9 cellular contexts compared by ENCODE assay signal in the genomic region with DNA sequence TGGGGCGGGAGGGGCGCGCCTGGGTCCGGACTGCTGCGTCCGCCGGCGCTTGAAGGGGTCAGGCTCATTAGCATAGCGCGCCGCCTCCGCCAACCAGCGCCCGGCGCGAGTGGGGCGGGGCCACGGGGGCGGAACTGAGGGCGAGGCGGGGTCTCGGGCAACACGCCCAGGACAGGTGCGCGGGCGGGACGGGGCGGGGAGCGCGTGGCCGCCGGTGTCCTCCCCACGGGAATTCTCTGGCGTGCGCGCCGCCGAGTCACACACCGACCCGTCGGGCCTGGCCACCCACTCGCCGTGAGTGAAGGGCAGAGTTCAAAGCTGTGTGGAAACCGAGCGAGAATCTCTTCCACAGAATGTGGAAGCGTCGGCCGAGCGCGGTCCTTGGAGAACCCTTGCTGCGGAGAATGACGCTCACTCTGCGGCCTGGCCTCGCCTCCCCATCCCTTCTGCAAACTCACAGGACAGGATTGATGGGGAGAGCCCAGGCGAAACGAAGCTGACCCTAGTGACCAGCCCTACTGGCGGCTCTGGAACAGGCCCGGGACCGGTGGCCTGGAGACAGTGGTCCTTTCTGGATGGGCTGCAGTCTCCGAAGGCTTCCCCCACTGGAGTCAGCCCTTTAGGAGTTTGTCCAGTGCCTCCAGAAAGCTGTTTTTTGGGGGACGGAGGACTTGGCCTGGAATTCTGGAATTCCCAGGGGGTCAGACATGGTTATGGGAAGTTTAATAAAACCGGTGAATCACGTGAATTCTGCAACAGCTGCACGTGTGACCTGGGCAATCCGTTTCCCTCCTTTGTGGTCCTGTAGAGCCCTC. TPM values are rescaled to one million over a fixed set of nuclear protein-coding genes. Genes with fewer than 3 reads are reported as not detected.
DNase-seq lines count a peak whose midpoint lies in the region; ATAC-seq and TF ChIP-seq lines count a peak whose summit lies in the region.
"Had no signal": no experiment of that assay in that cellular context is flagged by ENCODE, and none has a peak within 500 bp of the region (broad histone marks: within the 10 kb centered on the region; RNA-seq: fewer than 3 reads in every experiment).

A gene (minus strand): TSS at position 69 of the 815 bp plus-strand sequence. CDS start 101 bp downstream, outside the sequence.

- peaks cover 5% of the 10 kb centered on the region for H3F3A ChIP-seq in SK-N-SH (replicated peaks; ENCODE audit: insufficient read depth)

- peak within 1 kb of the TSS; percentile 75 for H3K4me3 Mint-ChIP-seq in activated naive CD8-positive, alpha-beta T cell

- no peak for TF ChIP-seq EP300 in SK-N-SH (IDR thresholded peaks at IDR 0.05; ENCODE audit: borderline replicate concordance in 1 of 2, low read depth in 1 of 2, low read length in 1 of 2)

- H3K79me2 ChIP-seq in Karpas-422 (ENCODE audit: low read length) (no peaks in the 10 kb centered on the region), SK-N-SH (ENCODE audit: insufficient read depth) (no peaks in the 10 kb centered on the region)

- ATAC-seq in GM21737 (IDR thresholded peaks at IDR 0.05; ENCODE audit: unreplicated experiment): peak; percentile 58

- intact Hi-C loops in left ventricle myocardium inferior (cut with micrococcal nuclease) (no loop called here), prostate gland (cut with DNase I) (no loop called here), uterus (cut with DNase I; ENCODE audit: low total_unique reads) (no loop called here)

- DNase-seq in DMS53 treated with DMSO at 0.1 percent for 48 hours (lab: John Stamatoyannopoulos, UW; ENCODE audit: unreplicated experiment) (peak; percentile 68), Karpas-422 (peak; percentile 94), SK-N-SH (peak; percentile 97), left ventricle myocardium inferior (peak; percentile 85), prostate gland (ENCODE audit: low spot score) (peak; percentile 78), uterus (peak in 1 of 2 donors; percentile 58)

- H3K27me3 Mint-ChIP-seq in activated naive CD8-positive, alpha-beta T cell: no peaks in the 10 kb centered on the region

- no peak within 1 kb of the TSS for H2AFZ ChIP-seq in Karpas-422 (ENCODE audit: low read length)
- H2AFZ ChIP-seq in SK-N-SH (ENCODE audit: low read depth): 0 out of 2 replicates have a peak within 1 kb of the TSS, but pooled peaks have one; percentile 74

- H3K4me1 Mint-ChIP-seq in activated naive CD8-positive, alpha-beta T cell (ENCODE audit: low read depth): peaks cover 49% of the 10 kb centered on the region

- TF ChIP-seq CTCF in SK-N-SH (IDR thresholded peaks at IDR 0.05): no peak
- no peak for TF ChIP-seq CTCF in left ventricle myocardium inferior (IDR thresholded peaks at IDR 0.05; ENCODE audit: borderline replicate concordance)
- no peak for TF ChIP-seq CTCF in prostate gland (IDR thresholded peaks at IDR 0.05)
- TF ChIP-seq CTCF in uterus (IDR thresholded peaks at IDR 0.05): no peak

- H3K4me3 ChIP-seq in Karpas-422 (ENCODE audit: low read length) (peak within 1 kb of the TSS; percentile 78), SK-N-SH (ENCODE audit: low read depth in 2 of 2, low read length in 1 of 2) (peak within 1 kb of the TSS; percentile 51 to 73), left ventricle myocardium inferior (peak within 1 kb of the TSS; percentile 76), prostate gland (peak within 1 kb of the TSS; percentile 45 to 50), uterus (peak within 1 kb of the TSS; percentile 12 to 31)

- H3K4me2 ChIP-seq in Karpas-422 (ENCODE audit: low read depth, low read length, poor library complexity, severe bottlenecking): peak within 1 kb of the TSS; percentile 98
- peak within 1 kb of the TSS; percentile 98 for H3K4me2 ChIP-seq in SK-N-SH

- H3K9me3 Mint-ChIP-seq in activated naive CD8-positive, alpha-beta T cell (ENCODE audit: low read depth): no peaks in the 10 kb centered on the region

- H3K9ac ChIP-seq in Karpas-422 (ENCODE audit: low read length): peak within 1 kb of the TSS; percentile 67
- H3K9ac ChIP-seq in SK-N-SH: no peak within 1 kb of the TSS

- H3K36me3 Mint-ChIP-seq in activated naive CD8-positive, alpha-beta T cell: no peaks in the 10 kb centered on the region

- H3K27ac Mint-ChIP-seq in activated naive CD8-positive, alpha-beta T cell: peak within 1 kb of the TSS; percentile 28

- H3K27me3 ChIP-seq in Karpas-422 (ENCODE audit: low read length) (no peaks in the 10 kb centered on the region), SK-N-SH (ENCODE audit: insufficient read depth) (no peaks in the 10 kb centered on the region; the same call in 1 of the 2 replicates), left ventricle myocardium inferior (ENCODE audit: low read depth) (peaks cover 98% of the 10 kb centered on the region), prostate gland (replicated peaks; ENCODE audit: insufficient read depth) (peaks cover 3% of the 10 kb centered on the region), uterus (peaks cover 15 to 30% of the 10 kb centered on the region in 2 donors)

- no peak for TF ChIP-seq RAD21 in SK-N-SH (IDR thresholded peaks at IDR 0.05; ENCODE audit: low read length)

- WGBS in SK-N-SH (ENCODE audit: low lambda C conversion rate): 24% methylated on average over 22 of the region's 65 CpGs
- WGBS in prostate gland: 8% methylated on average over 50 of the region's 65 CpGs

- H3K9me2 ChIP-seq in Karpas-422 (replicated peaks; ENCODE audit: insufficient read depth, low read length): no peaks in the 10 kb centered on the region
- H3K9me2 ChIP-seq in SK-N-SH: no peaks in the 10 kb centered on the region

- H3K4me1 ChIP-seq in Karpas-422 (ENCODE audit: low read length): peaks cover 36% of the 10 kb centered on the region
- peaks cover 5 to 12% of the 10 kb centered on the region in 2 experiments; a peak in 2 of 4 replicates for H3K4me1 ChIP-seq in SK-N-SH (ENCODE audit: control insufficient read depth in 1 of 2, insufficient read depth in 2 of 2, low read depth in 1 of 2, low read length in 1 of 2)
- H3K4me1 ChIP-seq in left ventricle myocardium inferior: peaks cover 37% of the 10 kb centered on the region
- H3K4me1 ChIP-seq in prostate gland (replicated peaks): peaks cover 6% of the 10 kb centered on the region
- H3K4me1 ChIP-seq in uterus: peaks cover 0 to 17% of the 10 kb centered on the region in 2 donors

- CTCF ChIA-PET in SK-N-SH (lab: Yijun Ruan, JAX): interaction anchor here (0.7 to 2.1 kb wide), 6 partner anchors 12 to 51 kb away, joined by 3 to 12 read pairs (median 5); no protein-coding TSS in a partner anchor

- no peaks in the 10 kb centered on the region for H3K36me3 ChIP-seq in Karpas-422 (ENCODE audit: insufficient read depth, low read length)
- H3K36me3 ChIP-seq in SK-N-SH (replicated peaks in 1 of 2; ENCODE audit: control insufficient read depth in 1 of 2, insufficient read depth in 2 of 2, low read length in 1 of 2): no peaks in the 10 kb centered on the region
- no peaks in the 10 kb centered on the region for H3K36me3 ChIP-seq in left ventricle myocardium inferior
- H3K36me3 ChIP-seq in prostate gland: no peaks in the 10 kb centered on the region
- H3K36me3 ChIP-seq in uterus: no peaks in the 10 kb centered on the region

- H4K20me1 ChIP-seq in Karpas-422 (ENCODE audit: insufficient read depth, low read depth, low read length): no peaks in the 10 kb centered on the region
- H4K20me1 ChIP-seq in SK-N-SH (ENCODE audit: insufficient read depth): no peaks in the 10 kb centered on the region

- TF ChIP-seq POLR2A in prostate gland (IDR thresholded peaks at IDR 0.05) (no peak), uterus (IDR thresholded peaks at IDR 0.05) (no peak)

- no peaks in the 10 kb centered on the region for H3K9me3 ChIP-seq in Karpas-422 (ENCODE audit: low read length)
- no peaks in the 10 kb centered on the region for H3K9me3 ChIP-seq in SK-N-SH
- H3K9me3 ChIP-seq in left ventricle myocardium inferior (replicated peaks): no peaks in the 10 kb centered on the region
- H3K9me3 ChIP-seq in prostate gland: no peaks in the 10 kb centered on the region
- H3K9me3 ChIP-seq in uterus: no peaks in the 10 kb centered on the region

- POLR2A ChIA-PET in SK-N-SH (lab: Yijun Ruan, JAX): interaction anchor here (1.0 kb wide), 1 partner anchor 14 kb away, joined by 3 read pairs; no protein-coding TSS in a partner anchor

- H3K27ac ChIP-seq in Karpas-422 (ENCODE audit: low read length) (no peak within 1 kb of the TSS), SK-N-SH (ENCODE audit: low read depth in 2 of 2, low read length in 1 of 2) (no peak within 1 kb of the TSS), left ventricle myocardium inferior (replicated peaks) (peak within 1 kb of the TSS; percentile 13), prostate gland (no peak within 1 kb of the TSS), uterus (no peak within 1 kb of the TSS)
- H3K27ac ChIP-seq: epithelial cell of prostate had no signal

TF ChIP-seq in SK-N-SH, 30 proteins besides CTCF, POLR2A, EP300 and RAD21 (continues in another document):
- TF ChIP-seq GATA2 (CRISPR knock-in tag; IDR thresholded peaks at IDR 0.05) (no peak), MEF2A (IDR thresholded peaks at IDR 0.05; ENCODE audit: borderline replicate concordance, low read depth) (no peak), SMC3 (IDR thresholded peaks at IDR 0.05; ENCODE audit: low read depth, low read length) (no peak), RCOR1 (IDR thresholded peaks at IDR 0.05; ENCODE audit: low read length) (no peak), POLR2AphosphoS5 (IDR thresholded peaks at IDR 0.05; ENCODE audit: low read depth, low read length) (no peak), CHD2 (IDR thresholded peaks at IDR 0.05; ENCODE audit: low read length, partially characterized antibody) (no peak)
- TF ChIP-seq, protein P1, sequence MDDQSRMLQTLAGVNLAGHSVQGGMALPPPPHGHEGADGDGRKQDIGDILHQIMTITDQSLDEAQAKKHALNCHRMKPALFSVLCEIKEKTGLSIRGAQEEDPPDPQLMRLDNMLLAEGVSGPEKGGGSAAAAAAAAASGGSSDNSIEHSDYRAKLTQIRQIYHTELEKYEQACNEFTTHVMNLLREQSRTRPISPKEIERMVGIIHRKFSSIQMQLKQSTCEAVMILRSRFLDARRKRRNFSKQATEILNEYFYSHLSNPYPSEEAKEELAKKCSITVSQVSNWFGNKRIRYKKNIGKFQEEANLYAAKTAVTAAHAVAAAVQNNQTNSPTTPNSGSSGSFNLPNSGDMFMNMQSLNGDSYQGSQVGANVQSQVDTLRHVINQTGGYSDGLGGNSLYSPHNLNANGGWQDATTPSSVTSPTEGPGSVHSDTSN (IDR thresholded peaks at IDR 0.05): no peak

RNA-seq across cellular contexts. Expression of the gene that starts here (rescaled TPM):
- 1.3 and 1.4 TPM in 2 replicates for total RNA-seq in Karpas-422 (2014; rRNA removed; shearing (Covaris generic); ENCODE audit: low replicate concordance)
- polyA plus RNA-seq in SK-N-SH (2012; rRNA removed): 0.03 and 0.18 TPM in 2 replicates
- polyA plus RNA-seq in SK-N-SH (2012; cell fraction: cytosol; rRNA removed): 0.06 and 0.09 TPM in 2 replicates
- polyA plus RNA-seq in SK-N-SH (2012; cell fraction: nucleus; rRNA removed): 0.24 and 0.32 TPM in 2 replicates
- total RNA-seq in left ventricle myocardium inferior (3.1 TPM), prostate gland (1 to 10 TPM in 1 of 2 donors, under 1 TPM in 1; 0.46 to 2.8 TPM), uterus (under 1 TPM in 2 of 4 donors, not detected in 2; 0.14 to 0.43 TPM)

Comparison
In these comparisons a context has a peak if more than half of its experiments do, and no peak if none do; other contexts are left out.
1. Peak in DNase-seq, H3K4me3 ChIP-seq and H3K4me2 ChIP-seq in SK-N-SH; RNA of the gene not detected or under 1 TPM.
2. H3K4me3 ChIP-seq: peak in every context shown above with its lines; median percentile 78 in Karpas-422; 76 in left ventricle myocardium inferior; 62 in SK-N-SH; 48 in prostate gland; 22 in uterus.